In genomic region chr1:228735871-228736586, GRCh38 we compare ENCODE assay signal across 8 cellular contexts. TPM values are rescaled to one million over a fixed set of nuclear protein-coding genes. Genes with fewer than 3 reads are reported as not detected.
DNase-seq lines count a peak whose midpoint lies in the region; ATAC-seq and TF ChIP-seq lines count a peak whose summit lies in the region.

No MANE protein-coding gene starts in this region.

- no peak for TF ChIP-seq CTCF in NB4 (IDR thresholded peaks at IDR 0.05; ENCODE audit: low read depth, low read length)
- no peak for TF ChIP-seq CTCF in glutamatergic neuron (IDR thresholded peaks at IDR 0.05; ENCODE audit: partially characterized antibody, unreplicated experiment)
- TF ChIP-seq CTCF in osteocyte (IDR thresholded peaks at IDR 0.05): no peak

- peak; percentile 23 to 68 (median 49) for DNase-seq in NCI-H1417 (lab: John Stamatoyannopoulos, UW)
- DNase-seq in NCI-H1417 treated with DMSO at 0.1 percent for 48 hours (lab: John Stamatoyannopoulos, UW): no peak
- peak; percentile 56 for DNase-seq in NB4 (ENCODE audit: low read depth)
- DNase-seq in activated T-helper 9 cell treated with anti-CD3 and anti-CD28 coated beads, Interleukin-2, amount 50 U/mL, for 16 hours (ENCODE audit: low read depth): peak; percentile 10
- peak; percentile 49 for DNase-seq in glutamatergic neuron
- no peak for DNase-seq in osteocyte (ENCODE audit: extremely low spot score, unreplicated experiment)
- DNase-seq in SKM-1 treated with dmso at 0.1 percent for 144 hours (lab: John Stamatoyannopoulos, UW; ENCODE audit: unreplicated experiment): no peak

- H3K4me3 Mint-ChIP-seq in glutamatergic neuron (ENCODE audit: unreplicated experiment) (peak overlapping the region; percentile 98), osteocyte (ENCODE audit: unreplicated experiment) (peak overlapping the region; percentile 79)

- peak overlapping the region; percentile 81 for H3K4me3 ChIP-seq in NB4 (ENCODE audit: low read depth, low read length)

- ATAC-seq in GM19397 (IDR thresholded peaks at IDR 0.05; ENCODE audit: unreplicated experiment): no peak

- H3K9me3 Mint-ChIP-seq in glutamatergic neuron (ENCODE audit: unreplicated experiment) (peaks cover 8% of the 10 kb centered on the region), osteocyte (ENCODE audit: unreplicated experiment) (no peaks in the 10 kb centered on the region)

- TF ChIP-seq POLR2A in NB4 (IDR thresholded peaks at IDR 0.05; ENCODE audit: extremely low read depth, insufficient read length): no peak

- H3K36me3 Mint-ChIP-seq in glutamatergic neuron (ENCODE audit: unreplicated experiment) (peaks cover 8% of the 10 kb centered on the region), osteocyte (ENCODE audit: unreplicated experiment) (no peaks in the 10 kb centered on the region)

- H3K4me1 Mint-ChIP-seq in glutamatergic neuron (ENCODE audit: low read depth, unreplicated experiment) (peaks cover 26% of the 10 kb centered on the region), osteocyte (ENCODE audit: unreplicated experiment) (peaks cover 19% of the 10 kb centered on the region)

- peak overlapping the region; percentile 97 for H3K27ac Mint-ChIP-seq in glutamatergic neuron (ENCODE audit: unreplicated experiment)
- H3K27ac Mint-ChIP-seq in osteocyte (ENCODE audit: unreplicated experiment): no peak overlapping the region

- peaks cover 4% of the 10 kb centered on the region for H3K27me3 Mint-ChIP-seq in glutamatergic neuron (ENCODE audit: unreplicated experiment)
- peaks cover 2% of the 10 kb centered on the region for H3K27me3 Mint-ChIP-seq in osteocyte (ENCODE audit: unreplicated experiment)

RNA-seq across cellular contexts. Expression of gene RHOU, which starts 0.8 kb away (rescaled TPM):
- total RNA-seq in glutamatergic neuron (ENCODE audit: unreplicated experiment) (79.7 TPM), osteocyte (2.3 and 2.4 TPM in 2 replicates)

Comparison
In these comparisons a context has a peak if more than half of its experiments do, and no peak if none do; other contexts are left out.
1. DNase-seq: peak in NCI-H1417 (3 of 3), NB4 (single experiment), activated T-helper 9 cell treated with anti-CD3 and anti-CD28 coated beads, Interleukin-2, amount 50 U/mL, for 16 hours (single experiment) and glutamatergic neuron (single experiment); none in NCI-H1417 treated with DMSO at 0.1 percent for 48 hours (single experiment), osteocyte (single experiment) and SKM-1 treated with dmso at 0.1 percent for 144 hours (single experiment).
2. RNA of gene RHOU, which starts 0.8 kb away (total RNA-seq): 79.7 TPM in glutamatergic neuron (single experiment); 2.3 to 2.4 TPM in osteocyte; every median in the first group is over 10 times any median in the second.